8 cellular contexts compared by ENCODE assay signal in genomic region chr17:46922487-46922803, GRCh38. TPM values are rescaled to one million over a fixed set of nuclear protein-coding genes. Genes with fewer than 3 reads are reported as not detected.
DNase-seq lines count a peak whose midpoint lies in the region; ATAC-seq, FAIRE-seq and TF ChIP-seq lines count a peak whose summit lies in the region.

No MANE protein-coding gene starts in this region.

- H3K4me3 Mint-ChIP-seq in stimulated activated naive CD8-positive, alpha-beta T cell treated with anti-CD3 and anti-CD28 coated beads, Interleukin-15, amount 100 ng/mL, for 72 hours = peak overlapping the region; percentile 84 to 95

- FAIRE-seq in GM12891 (lab: Jason Lieb, UNC) = no peak

- H3K4me1 ChIP-seq in adipocyte (ENCODE audit: control insufficient read depth, insufficient read depth, low read length) (peaks cover 23% of the 10 kb centered on the region), iPS-20b (ENCODE audit: insufficient read depth, low read length) (peaks cover 7% of the 10 kb centered on the region; the same call in 1 of the 2 replicates)

- ATAC-seq in HG03159 (IDR thresholded peaks at IDR 0.05; ENCODE audit: unreplicated experiment) (peak; percentile 11), HG02885 (IDR thresholded peaks at IDR 0.05; ENCODE audit: poor library complexity, unreplicated experiment) (no peak)
- ATAC-seq in stimulated activated naive CD8-positive, alpha-beta T cell treated with anti-CD3 and anti-CD28 coated beads, Interleukin-15, amount 100 ng/mL, for 72 hours = no peak

- H3K9me3 Mint-ChIP-seq in stimulated activated naive CD8-positive, alpha-beta T cell treated with anti-CD3 and anti-CD28 coated beads, Interleukin-15, amount 100 ng/mL, for 72 hours = no peaks in the 10 kb centered on the region

- H3K27me3 Mint-ChIP-seq in stimulated activated naive CD8-positive, alpha-beta T cell treated with anti-CD3 and anti-CD28 coated beads, Interleukin-15, amount 100 ng/mL, for 72 hours = no peaks in the 10 kb centered on the region

- H3K4me3 ChIP-seq in adipocyte (ENCODE audit: low read length) (peak overlapping the region; percentile 95), iPS-20b (ENCODE audit: low read length) (peak overlapping the region; percentile 94)

- H3K4me1 Mint-ChIP-seq in stimulated activated naive CD8-positive, alpha-beta T cell treated with anti-CD3 and anti-CD28 coated beads, Interleukin-15, amount 100 ng/mL, for 72 hours = peaks cover 35% of the 10 kb centered on the region

- no peak for TF ChIP-seq POLR2A in GM12891 (IDR thresholded peaks at IDR 0.05; ENCODE audit: low read depth, low read length)

- H3K27me3 ChIP-seq in adipocyte (replicated peaks; ENCODE audit: control insufficient read depth, insufficient read depth, low read length) = no peaks in the 10 kb centered on the region
- H3K27me3 ChIP-seq in iPS-20b (ENCODE audit: insufficient read depth, low read length) = no peaks in the 10 kb centered on the region

- H3K36me3 ChIP-seq in adipocyte (ENCODE audit: control insufficient read depth, insufficient read depth, low read length, severe bottlenecking) = no peaks in the 10 kb centered on the region
- H3K36me3 ChIP-seq in iPS-20b (ENCODE audit: insufficient read depth, low read depth, low read length) = no peaks in the 10 kb centered on the region

- H3K27ac Mint-ChIP-seq in stimulated activated naive CD8-positive, alpha-beta T cell treated with anti-CD3 and anti-CD28 coated beads, Interleukin-15, amount 100 ng/mL, for 72 hours = peak overlapping the region; percentile 100

- DNase-seq in adipocyte (ENCODE audit: low read depth) = no peak
- no peak for DNase-seq in stimulated activated naive CD8-positive, alpha-beta T cell treated with anti-CD3 and anti-CD28 coated beads, Interleukin-15, amount 100 ng/mL, for 72 hours
- DNase-seq in C1 segment of cervical spinal cord (lab: John Stamatoyannopoulos, UW) = no peak
- no peak for DNase-seq in DMS153 (lab: John Stamatoyannopoulos, UW)
- DNase-seq in GM12891 (ENCODE audit: insufficient read length, low spot score) = no peak

- H3K9me3 ChIP-seq in adipocyte (ENCODE audit: control insufficient read depth, low read length) (no peaks in the 10 kb centered on the region), iPS-20b (ENCODE audit: insufficient read depth, low read depth, low read length) (no peaks in the 10 kb centered on the region)

- peak overlapping the region; percentile 94 for H3K27ac ChIP-seq in iPS-20b (ENCODE audit: low read length)

- H3K9ac ChIP-seq in adipocyte (ENCODE audit: low read length) (peak overlapping the region; percentile 96), iPS-20b (ENCODE audit: low read depth, low read length) (peak overlapping the region; percentile 93; the same call in 1 of the 2 replicates)

TF ChIP-seq in GM12891, 5 proteins besides CTCF, POLR2A, EP300 and RAD21:
- TF ChIP-seq TAF1 (IDR thresholded peaks at IDR 0.05; ENCODE audit: low read depth, low read length) (no peak), POU2F2 (IDR thresholded peaks at IDR 0.05; ENCODE audit: low read depth, low read length) (no peak), POLR2AphosphoS5 (IDR thresholded peaks at IDR 0.05; ENCODE audit: low read depth, low read length) (no peak), PAX5 (IDR thresholded peaks at IDR 0.05; ENCODE audit: insufficient read depth, low read length, severe bottlenecking) (no peak), SPI1 (IDR thresholded peaks at IDR 0.05; ENCODE audit: low read depth, low read length) (no peak)

RNA-seq across cellular contexts. Expression of gene GOSR2, which starts 0.5 kb away (rescaled TPM):
- 23.9 TPM for polyA plus RNA-seq in GM12891 (2012; ENCODE audit: low read depth, missing spikeins)

RNA-seq across cellular contexts. Expression of gene RPRML, which starts 56.6 kb away (rescaled TPM):
- not detected for polyA plus RNA-seq in GM12891 (2012; ENCODE audit: low read depth, missing spikeins)
